In genomic region chr9:37433754-37434435, GRCh38 we compare ENCODE assay signal across 1 cellular context.
TF ChIP-seq lines count a peak whose summit lies in the region.

No MANE protein-coding gene starts in this region.

TF ChIP-seq in H1, 55 proteins besides CTCF, POLR2A, EP300 and RAD21:
- TF ChIP-seq MAX (IDR thresholded peaks at IDR 0.05) (0 out of 2 replicates have a peak, but pooled peaks have one; percentile 23), ZNF274 (IDR thresholded peaks at IDR 0.05; ENCODE audit: borderline replicate concordance, extremely low read depth, low read length) (no peak), SP1 (IDR thresholded peaks at IDR 0.05; ENCODE audit: low read depth, low read length) (0 out of 2 replicates have a peak, but pooled peaks have one; percentile 10), TEAD4 (IDR thresholded peaks at IDR 0.05; ENCODE audit: low read depth, low read length) (peak; percentile 29; the same call in 1 of the 2 replicates), CREB1 (IDR thresholded peaks at IDR 0.05) (no peak), POU5F1 (IDR thresholded peaks at IDR 0.05; ENCODE audit: low read depth, low read length) (0 out of 2 replicates have a peak, but pooled peaks have one; percentile 9), TAF1 (IDR thresholded peaks at IDR 0.05; ENCODE audit: low read depth, low read length) (no peak), ASH2L (IDR thresholded peaks at IDR 0.05; ENCODE audit: low read length) (peak; percentile 65)
TF ChIP-seq in H1: peak in this region for 5.
